ENCODE assay signal across 8 cellular contexts in the genomic region with DNA sequence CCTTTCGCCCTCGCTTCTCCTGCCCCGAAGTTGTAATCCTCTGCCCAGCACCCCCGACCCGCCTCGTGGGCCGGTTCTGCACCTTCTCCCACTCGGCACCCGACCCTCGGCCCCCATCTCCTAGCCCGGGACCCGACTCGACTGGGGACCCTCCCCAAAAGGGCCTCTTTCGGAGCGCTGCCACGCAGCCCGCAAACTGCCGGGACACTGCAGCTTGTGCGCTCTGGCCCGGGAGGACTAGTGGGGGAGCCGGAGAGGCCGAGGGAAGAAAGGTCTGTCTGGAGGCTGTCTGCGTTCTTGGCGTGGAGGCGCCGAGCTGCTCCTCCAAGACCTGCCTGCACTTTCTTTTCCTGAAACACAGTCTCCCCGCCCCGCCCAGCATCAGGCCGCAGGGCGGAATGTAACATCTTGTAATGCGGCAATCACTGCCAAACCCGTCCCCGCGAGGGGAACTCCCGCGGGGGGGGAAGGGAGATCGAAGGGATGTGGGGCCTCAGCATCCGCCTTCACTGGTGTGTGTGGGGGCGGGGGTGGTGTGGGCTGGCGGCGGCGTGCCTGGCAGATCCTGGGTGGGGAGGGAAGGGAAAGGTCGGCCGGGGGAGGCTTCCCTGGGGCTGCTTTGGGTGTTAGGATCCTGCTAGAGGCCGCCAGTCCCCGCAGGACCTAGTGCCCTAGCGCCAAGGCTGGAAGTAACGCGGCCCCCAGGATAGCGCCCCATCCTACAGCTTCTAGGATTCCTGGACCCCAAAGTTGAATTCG. TPM values are rescaled to one million over a fixed set of nuclear protein-coding genes. Genes with fewer than 3 reads are reported as not detected.
A peak's percentile ranks its signal among the peaks of the same experiment; 100 is the strongest.
DNase-seq lines count a peak whose midpoint lies in the region; ATAC-seq and TF ChIP-seq lines count a peak whose summit lies in the region.

No MANE protein-coding gene starts in this region.

- CTCF ChIA-PET in activated CD8-positive, alpha-beta memory T cell treated with anti-CD3 and anti-CD28 coated beads, Interleukin-2, amount 10 ng/mL, durations not matched to agents 7 days and 5 days (lab: Charles Lee) = interaction anchor here (0.8 to 2.5 kb wide), 5 partner anchors 9 to 367 kb away, joined by 3 to 11 read pairs (median 4); a partner anchor contains a TSS

- DNase-seq in NCI-H526 (lab: John Stamatoyannopoulos, UW) (peak; percentile 18 to 56), NCI-H526 treated with DMSO at 0.1 percent for 48 hours (lab: John Stamatoyannopoulos, UW) (no peak), NCI-H460 (ENCODE audit: extremely low read depth, low read depth) (peak; percentile 70), epithelial cell of proximal tubule (ENCODE audit: low read depth) (no peak), upper lobe of right lung (no peak)
- peak; percentile 75 for DNase-seq in activated CD8-positive, alpha-beta memory T cell treated with anti-CD3 and anti-CD28 coated beads, Interleukin-2, amount 10 ng/mL, durations not matched to agents 7 days and 5 days
- DNase-seq in natural killer cell treated with Interleukin-12 subunit alpha and Interleukin-12 subunit beta and Interleukin-15 and Interleukin-18, amount 100 ng/mL, for 72 hours (ENCODE audit: low spot score) = peak; percentile 85

- H3K4me1 ChIP-seq in upper lobe of right lung = peaks cover 49% of the 10 kb centered on the region

- no peaks in the 10 kb centered on the region for H3K9me3 ChIP-seq in upper lobe of right lung

- H3K4me3 Mint-ChIP-seq in activated CD8-positive, alpha-beta memory T cell treated with anti-CD3 and anti-CD28 coated beads, Interleukin-2, amount 10 ng/mL, durations not matched to agents 7 days and 5 days = peak overlapping the region; percentile 76
- H3K4me3 Mint-ChIP-seq in natural killer cell treated with Interleukin-12 subunit alpha and Interleukin-12 subunit beta and Interleukin-15 and Interleukin-18, amount 100 ng/mL, for 72 hours = peak overlapping the region; percentile 78

- intact Hi-C loops in upper lobe of right lung (cut with DNase I) = no loop called here

- no peak overlapping the region for H3K27ac ChIP-seq in upper lobe of right lung

- peaks cover 4% of the 10 kb centered on the region for H3K36me3 Mint-ChIP-seq in activated CD8-positive, alpha-beta memory T cell treated with anti-CD3 and anti-CD28 coated beads, Interleukin-2, amount 10 ng/mL, durations not matched to agents 7 days and 5 days
- peaks cover 11% of the 10 kb centered on the region for H3K36me3 Mint-ChIP-seq in natural killer cell treated with Interleukin-12 subunit alpha and Interleukin-12 subunit beta and Interleukin-15 and Interleukin-18, amount 100 ng/mL, for 72 hours

- peak overlapping the region; percentile 15 for H3K27ac Mint-ChIP-seq in activated CD8-positive, alpha-beta memory T cell treated with anti-CD3 and anti-CD28 coated beads, Interleukin-2, amount 10 ng/mL, durations not matched to agents 7 days and 5 days
- H3K27ac Mint-ChIP-seq in natural killer cell treated with Interleukin-12 subunit alpha and Interleukin-12 subunit beta and Interleukin-15 and Interleukin-18, amount 100 ng/mL, for 72 hours = no peak overlapping the region

- TF ChIP-seq CTCF in epithelial cell of proximal tubule (conservative IDR thresholded peaks at IDR 0.05; ENCODE audit: low read depth, low read length) (no peak), upper lobe of right lung (IDR thresholded peaks at IDR 0.05) (no peak)

- peaks cover 82% of the 10 kb centered on the region for H3K27me3 Mint-ChIP-seq in activated CD8-positive, alpha-beta memory T cell treated with anti-CD3 and anti-CD28 coated beads, Interleukin-2, amount 10 ng/mL, durations not matched to agents 7 days and 5 days
- peaks cover 45 to 55% of the 10 kb centered on the region in 2 donors for H3K27me3 Mint-ChIP-seq in natural killer cell treated with Interleukin-12 subunit alpha and Interleukin-12 subunit beta and Interleukin-15 and Interleukin-18, amount 100 ng/mL, for 72 hours

- H3K9me3 Mint-ChIP-seq in activated CD8-positive, alpha-beta memory T cell treated with anti-CD3 and anti-CD28 coated beads, Interleukin-2, amount 10 ng/mL, durations not matched to agents 7 days and 5 days (ENCODE audit: low read depth) = no peaks in the 10 kb centered on the region
- no peaks in the 10 kb centered on the region for H3K9me3 Mint-ChIP-seq in natural killer cell treated with Interleukin-12 subunit alpha and Interleukin-12 subunit beta and Interleukin-15 and Interleukin-18, amount 100 ng/mL, for 72 hours

- H3K4me3 ChIP-seq in epithelial cell of proximal tubule (ENCODE audit: low read depth, low read length) = peak overlapping the region; percentile 50
- peak overlapping the region; percentile 39 for H3K4me3 ChIP-seq in upper lobe of right lung

- H3K27me3 ChIP-seq in upper lobe of right lung = peaks cover 100% of the 10 kb centered on the region

- peak; percentile 65 for ATAC-seq in activated CD8-positive, alpha-beta memory T cell treated with anti-CD3 and anti-CD28 coated beads, Interleukin-2, amount 10 ng/mL, durations not matched to agents 7 days and 5 days
- ATAC-seq in natural killer cell treated with Interleukin-12 subunit alpha and Interleukin-12 subunit beta and Interleukin-15 and Interleukin-18, amount 100 ng/mL, for 72 hours = peak; percentile 85 to 89
- ATAC-seq in upper lobe of right lung (peak; percentile 66), GM18498 (IDR thresholded peaks at IDR 0.05; ENCODE audit: unreplicated experiment) (no peak)

- H3K36me3 ChIP-seq in upper lobe of right lung = no peaks in the 10 kb centered on the region

- peaks cover 30% of the 10 kb centered on the region for H3K4me1 Mint-ChIP-seq in activated CD8-positive, alpha-beta memory T cell treated with anti-CD3 and anti-CD28 coated beads, Interleukin-2, amount 10 ng/mL, durations not matched to agents 7 days and 5 days
- peaks cover 29 to 43% of the 10 kb centered on the region in 2 donors for H3K4me1 Mint-ChIP-seq in natural killer cell treated with Interleukin-12 subunit alpha and Interleukin-12 subunit beta and Interleukin-15 and Interleukin-18, amount 100 ng/mL, for 72 hours (ENCODE audit: low read depth in 2 of 2)

RNA-seq across cellular contexts. Expression of a gene that starts 7.4 kb away (rescaled TPM):
- 1.0 and 1.9 TPM in 2 replicates for total RNA-seq in NCI-H460 (2014; rRNA removed; shearing (Covaris generic))
- 0.39 and 0.70 TPM in 2 replicates for polyA plus RNA-seq in NCI-H460 (2014; cell fraction: nucleus; rRNA removed)
- under 1 TPM in 1 of 2 experiments, not detected in 1; 0.12 TPM for total RNA-seq in activated CD8-positive, alpha-beta memory T cell treated with anti-CD3 and anti-CD28 coated beads, Interleukin-2, amount 10 ng/mL, durations not matched to agents 7 days and 5 days
- 0.12 TPM in 1 of 2 replicates, not detected in the other for total RNA-seq in epithelial cell of proximal tubule
- total RNA-seq in natural killer cell treated with Interleukin-12 subunit alpha and Interleukin-12 subunit beta and Interleukin-15 and Interleukin-18, amount 100 ng/mL, for 72 hours = under 1 TPM in 1 of 2 donors, not detected in 1; 0.25 TPM
- total RNA-seq in upper lobe of right lung = not detected

RNA-seq across cellular contexts. Expression of a gene that starts 10.0 kb away (rescaled TPM):
- 3.8 and 6.7 TPM in 2 replicates for total RNA-seq in NCI-H460 (2014; rRNA removed; shearing (Covaris generic))
- polyA plus RNA-seq in NCI-H460 (2014; cell fraction: nucleus; rRNA removed) = 4.5 and 6.9 TPM in 2 replicates
- total RNA-seq in activated CD8-positive, alpha-beta memory T cell treated with anti-CD3 and anti-CD28 coated beads, Interleukin-2, amount 10 ng/mL, durations not matched to agents 7 days and 5 days = not detected
- total RNA-seq in epithelial cell of proximal tubule = 0.22 TPM in 1 of 2 replicates, not detected in the other
- total RNA-seq in natural killer cell treated with Interleukin-12 subunit alpha and Interleukin-12 subunit beta and Interleukin-15 and Interleukin-18, amount 100 ng/mL, for 72 hours = not detected
- not detected for total RNA-seq in upper lobe of right lung

Comparison
In these comparisons a context has a peak if more than half of its experiments do, and no peak if none do; other contexts are left out.
1. DNase-seq: peak in NCI-H526 (2 of 2), NCI-H460 (single experiment), activated CD8-positive, alpha-beta memory T cell treated with anti-CD3 and anti-CD28 coated beads, Interleukin-2, amount 10 ng/mL, durations not matched to agents 7 days and 5 days (single experiment) and natural killer cell treated with Interleukin-12 subunit alpha and Interleukin-12 subunit beta and Interleukin-15 and Interleukin-18, amount 100 ng/mL, for 72 hours (single experiment); none in NCI-H526 treated with DMSO at 0.1 percent for 48 hours (single experiment), epithelial cell of proximal tubule (single experiment) and upper lobe of right lung (single experiment).